Comparison of ENCODE assay signal across 20 cellular contexts in the genomic region with DNA sequence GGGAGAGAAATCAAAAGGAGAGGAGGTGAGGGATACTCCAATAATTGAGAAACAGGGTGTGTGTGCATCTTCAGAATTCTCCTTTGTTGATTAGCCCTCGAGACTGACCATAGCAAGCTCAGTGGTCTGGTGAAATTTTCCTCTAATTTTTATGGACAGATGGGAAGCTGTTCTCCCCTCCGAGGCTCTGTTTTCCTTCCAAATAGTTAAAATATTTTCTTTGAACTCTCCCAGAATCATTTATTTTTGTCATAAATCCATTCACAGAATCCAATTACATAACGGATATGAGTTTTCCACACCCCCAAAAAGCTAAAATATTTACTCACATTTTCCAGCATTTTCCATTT. TPM values are rescaled to one million over a fixed set of nuclear protein-coding genes. Genes with fewer than 3 reads are reported as not detected.
DNase-seq lines count a peak whose midpoint lies in the region; ATAC-seq and TF ChIP-seq lines count a peak whose summit lies in the region.
"Had no signal": no experiment of that assay in that cellular context is flagged by ENCODE, and none has a peak within 500 bp of the region (broad histone marks: within the 10 kb centered on the region; RNA-seq: fewer than 3 reads in every experiment).

No MANE protein-coding gene starts in this region.

- peaks cover 10% of the 10 kb centered on the region for H3K4me1 Mint-ChIP-seq in GM23338

- no peak overlapping the region for H2BK12ac ChIP-seq in neuronal stem cell (ENCODE audit: low read length)

- no peaks in the 10 kb centered on the region for H3K36me3 ChIP-seq in GM23338 (ENCODE audit: insufficient read depth)
- H3K36me3 ChIP-seq in neuronal stem cell (replicated peaks in 1 of 2; ENCODE audit: control insufficient read depth in 2 of 2, insufficient read depth in 2 of 2, low read length in 2 of 2), result peaks cover 2 to 10% of the 10 kb centered on the region in 2 donors
- H3K36me3 ChIP-seq: colonic mucosa had no signal

- H3K9me3 Mint-ChIP-seq in GM23338, result no peaks in the 10 kb centered on the region
- H3K9me3 Mint-ChIP-seq: CD8-positive, alpha-beta T cell; stimulated activated naive CD8-positive, alpha-beta T cell treated with anti-CD3 and anti-CD28 coated beads, Interleukin-15, amount 100 ng/mL, for 72 hours had no signal

- no peak overlapping the region for H3K27ac Mint-ChIP-seq in GM23338
- H3K27ac Mint-ChIP-seq: activated CD8-positive, alpha-beta T cell treated with anti-CD3 and anti-CD28 coated beads, Interleukin-2, amount 10 ng/mL, durations not matched to agents 7 days and 5 days; CD8-positive, alpha-beta T cell; stimulated activated naive CD8-positive, alpha-beta T cell treated with anti-CD3 and anti-CD28 coated beads, Interleukin-15, amount 100 ng/mL, for 72 hours had no signal

- no peaks in the 10 kb centered on the region for H3K27me3 Mint-ChIP-seq in GM23338 (ENCODE audit: insufficient read depth, low read depth, poor library complexity)
- H3K27me3 Mint-ChIP-seq: stimulated activated naive CD8-positive, alpha-beta T cell treated with anti-CD3 and anti-CD28 coated beads, Interleukin-15, amount 100 ng/mL, for 72 hours had no signal

- no peak overlapping the region for H3K18ac ChIP-seq in neuronal stem cell (ENCODE audit: low read length)

- H3K4me1 ChIP-seq in GM23338 (ENCODE audit: insufficient read depth) (peaks cover 18% of the 10 kb centered on the region), neuronal stem cell (ENCODE audit: control insufficient read depth in 2 of 2, insufficient read depth in 1 of 2, low read depth in 1 of 2, low read length in 2 of 2) (peaks cover 5 to 11% of the 10 kb centered on the region in 2 donors)
- H3K4me1 ChIP-seq: colonic mucosa had no signal

- H3K79me2 ChIP-seq in GM23338 (replicated peaks; ENCODE audit: insufficient read depth), result no peaks in the 10 kb centered on the region

- no peak overlapping the region for H3K4ac ChIP-seq in neuronal stem cell (ENCODE audit: low read length)

- H4K91ac ChIP-seq in neuronal stem cell (ENCODE audit: low read depth, low read length, poor library complexity), result no peak overlapping the region

- no peak overlapping the region for H3K4me3 Mint-ChIP-seq in GM23338
- H3K4me3 Mint-ChIP-seq: activated CD8-positive, alpha-beta T cell treated with anti-CD3 and anti-CD28 coated beads, Interleukin-2, amount 10 ng/mL, durations not matched to agents 7 days and 5 days; CD8-positive, alpha-beta T cell; stimulated activated naive CD8-positive, alpha-beta T cell treated with anti-CD3 and anti-CD28 coated beads, Interleukin-15, amount 100 ng/mL, for 72 hours had no signal

- no peaks in the 10 kb centered on the region for H3K79me1 ChIP-seq in neuronal stem cell (ENCODE audit: low read depth, low read length)

- H3F3A ChIP-seq in GM23338 (replicated peaks; ENCODE audit: low read depth), result no peaks in the 10 kb centered on the region

- H2AK5ac ChIP-seq in neuronal stem cell (ENCODE audit: low read depth, low read length), result no peak overlapping the region

- H4K20me1 ChIP-seq in GM23338 (replicated peaks; ENCODE audit: insufficient read depth), result no peaks in the 10 kb centered on the region

- H3K4me2 ChIP-seq in GM23338 (no peak overlapping the region), neuronal stem cell (ENCODE audit: insufficient read depth, low read length, poor library complexity, severe bottlenecking) (no peak overlapping the region)

- DNase-seq in AG08395 (ENCODE audit: low spot score) (peak; percentile 31), GM23338 (ENCODE audit: low spot score) (no peak), fibroblast of the aortic adventitia (ENCODE audit: low read depth) (peak; percentile 18), neuronal stem cell (ENCODE audit: low spot score) (no peak), GM13976 (ENCODE audit: low spot score) (no peak)
- no peak for DNase-seq in stimulated activated CD4-positive, alpha-beta T cell treated with anti-CD3 and anti-CD28 coated beads, Interleukin-2, amount 100 ng/mL, for 48 hours
- DNase-seq: activated CD8-positive, alpha-beta T cell treated with anti-CD3 and anti-CD28 coated beads, Interleukin-2, amount 10 ng/mL, durations not matched to agents 7 days and 5 days; activated T-cell treated with anti-CD3 and anti-CD28 coated beads, Interleukin-2, amount 50 U/mL, for 1 hour; CD8-positive, alpha-beta T cell; colonic mucosa; DND-41; NCI-H1092 treated with DMSO at 0.1 percent for 48 hours; NCI-H1930; NCI-H2227 treated with DMSO at 0.1 percent for 48 hours; NCI-H774; stimulated activated CD4-positive, alpha-beta T cell treated with anti-CD3 and anti-CD28 coated beads, Interleukin-12 subunit alpha, Interleukin-12 subunit beta, amount 100 ng/mL, for 4 hours; stimulated activated naive CD8-positive, alpha-beta T cell treated with anti-CD3 and anti-CD28 coated beads, Interleukin-15, amount 100 ng/mL, for 72 hours had no signal

- in situ Hi-C loops in GM13976 (cut with MboI; ENCODE audit: low sequenced_read_pairs, unreplicated experiment), result no loop called here

- H2AFZ ChIP-seq in GM23338, result peak overlapping the region; percentile 67
- peak overlapping the region; percentile 57 for H2AFZ ChIP-seq in neuronal stem cell (ENCODE audit: low read length)

- H3K27ac ChIP-seq in GM23338 (ENCODE audit: low read depth) (no peak overlapping the region), neuronal stem cell (replicated peaks; ENCODE audit: low read length) (no peak overlapping the region)
- H3K27ac ChIP-seq: colonic mucosa had no signal

- no peaks in the 10 kb centered on the region for H3K9me3 ChIP-seq in neuronal stem cell (replicated peaks in 1 of 2; ENCODE audit: control insufficient read depth in 2 of 2, insufficient read depth in 1 of 2, low read depth in 1 of 2, low read length in 2 of 2)
- H3K9me3 ChIP-seq: colonic mucosa had no signal

- TF ChIP-seq POLR2A in GM18505 (IDR thresholded peaks at IDR 0.05; ENCODE audit: borderline replicate concordance, extremely low read depth, insufficient read depth, insufficient read length), result no peak

- no peak overlapping the region for H3K4me3 ChIP-seq in GM23338
- H3K4me3 ChIP-seq in fibroblast of the aortic adventitia (ENCODE audit: low read depth, low read length), result no peak overlapping the region
- H3K4me3 ChIP-seq in neuronal stem cell (ENCODE audit: low read length in 2 of 2), result no peak overlapping the region
- H3K4me3 ChIP-seq: colonic mucosa had no signal

- no peak overlapping the region for H4K8ac ChIP-seq in neuronal stem cell (ENCODE audit: low read depth, low read length)

- no peak overlapping the region for H2BK120ac ChIP-seq in neuronal stem cell (ENCODE audit: low read depth, low read length)

- H3K14ac ChIP-seq in neuronal stem cell (ENCODE audit: low read length), result no peak overlapping the region

- no peak for TF ChIP-seq CTCF in GM23338 (conservative IDR thresholded peaks at IDR 0.05; ENCODE audit: low read depth in 2 of 2)
- TF ChIP-seq CTCF in fibroblast of the aortic adventitia (IDR thresholded peaks at IDR 0.05; ENCODE audit: insufficient read depth, low read length), result no peak
- no peak for TF ChIP-seq CTCF in GM13976 (IDR thresholded peaks at IDR 0.05; ENCODE audit: borderline replicate concordance, control extremely low read depth, extremely low read depth, insufficient read depth, missing control alignments)

- no peak overlapping the region for H3K9ac ChIP-seq in neuronal stem cell (ENCODE audit: low read depth, low read length, poor library complexity)

- H2BK5ac ChIP-seq in neuronal stem cell (ENCODE audit: low read length), result no peak overlapping the region

- peaks cover 4% of the 10 kb centered on the region; the same call in 2 of the 3 replicates for H3K36me3 Mint-ChIP-seq in GM23338 (ENCODE audit: low read depth)

- no CpG with 5 or more reads among the region's 3 CpGs for WGBS in neuronal stem cell (ENCODE audit: extremely low coverage in 2 of 2, insufficient read length in 2 of 2, insufficient replicate concordance in 1 of 2), 2 donors

- H3K27me3 ChIP-seq in GM23338 (ENCODE audit: insufficient read depth), result no peaks in the 10 kb centered on the region
- no peaks in the 10 kb centered on the region for H3K27me3 ChIP-seq in neuronal stem cell (ENCODE audit: control insufficient read depth in 3 of 3, insufficient read depth in 3 of 3, low read depth in 1 of 3, low read length in 3 of 3)
- H3K27me3 ChIP-seq: colonic mucosa had no signal

- H3K23ac ChIP-seq in neuronal stem cell (ENCODE audit: low read depth, low read length, poor library complexity), result no peak overlapping the region

- H3K9me2 ChIP-seq in GM23338 (ENCODE audit: insufficient read depth), result no peaks in the 10 kb centered on the region

- no peak overlapping the region for H2BK15ac ChIP-seq in neuronal stem cell (ENCODE audit: low read length)

- no peak for ATAC-seq in GM23338
- ATAC-seq in HG02852 (IDR thresholded peaks at IDR 0.05; ENCODE audit: unreplicated experiment), result no peak
- ATAC-seq in GM18505 (IDR thresholded peaks at IDR 0.05; ENCODE audit: unreplicated experiment), result no peak
- ATAC-seq: activated CD4-positive, CD25-positive, alpha-beta regulatory T cell treated with anti-CD3 and anti-CD28 coated beads, Interleukin-2, amount 50 U/mL, for 24 hours; activated CD8-positive, alpha-beta T cell treated with anti-CD3 and anti-CD28 coated beads, Interleukin-2, amount 10 ng/mL, durations not matched to agents 7 days and 5 days; CD8-positive, alpha-beta T cell; stimulated activated naive CD8-positive, alpha-beta T cell treated with anti-CD3 and anti-CD28 coated beads, Interleukin-15, amount 100 ng/mL, for 72 hours had no signal

TF ChIP-seq in GM23338, 12 proteins besides CTCF, POLR2A, EP300 and RAD21 (continues in another document):
- TF ChIP-seq STAT1 (IDR thresholded peaks at IDR 0.05; ENCODE audit: unreplicated experiment) (no peak), EZH2 (IDR thresholded peaks at IDR 0.05; ENCODE audit: low read depth, unreplicated experiment) (no peak)

RNA-seq across cellular contexts. Expression of gene QTRT2, which starts 36.4 kb away (rescaled TPM):
- total RNA-seq in GM23338 (2014; rRNA removed; shearing (Covaris generic)), result 49.4 and 66.5 TPM in 2 replicates
- polyA plus RNA-seq in GM23338 (2016; fragmentation: Nextera tagmentation; extraction: Ambion mirVana), result 32.3 and 37.9 TPM in 2 replicates
- 23.7 and 33.9 TPM in 2 replicates for total RNA-seq in fibroblast of the aortic adventitia (ENCODE audit: low replicate concordance)
- polyA plus RNA-seq in neuronal stem cell (2013, experiment 1 of 2), result 11.9 TPM
- polyA plus RNA-seq in neuronal stem cell (2013, experiment 2 of 2), result 11.4 TPM

RNA-seq across cellular contexts. Expression of gene CCDC191, which starts 36.6 kb away (rescaled TPM):
- total RNA-seq in GM23338 (2014; rRNA removed; shearing (Covaris generic)), result 0.89 and 2.0 TPM in 2 replicates
- 1.5 and 2.9 TPM in 2 replicates for polyA plus RNA-seq in GM23338 (2016; fragmentation: Nextera tagmentation; extraction: Ambion mirVana)
- 4.2 and 7.4 TPM in 2 replicates for total RNA-seq in fibroblast of the aortic adventitia (ENCODE audit: low replicate concordance)
- 4.5 TPM for polyA plus RNA-seq in neuronal stem cell (2013, experiment 1 of 2)
- polyA plus RNA-seq in neuronal stem cell (2013, experiment 2 of 2), result 5.0 TPM

Comparison
In these comparisons a context has a peak if more than half of its experiments do, and no peak if none do; other contexts are left out.
1. DNase-seq: peak in AG08395 (single experiment) and fibroblast of the aortic adventitia (single experiment); none in GM23338 (single experiment), neuronal stem cell (single experiment), stimulated activated CD4-positive, alpha-beta T cell treated with anti-CD3 and anti-CD28 coated beads, Interleukin-2, amount 100 ng/mL, for 48 hours (0 of 2) and GM13976 (single experiment).